Comparison of ENCODE assay signal across 1 cellular context in the genomic region with DNA sequence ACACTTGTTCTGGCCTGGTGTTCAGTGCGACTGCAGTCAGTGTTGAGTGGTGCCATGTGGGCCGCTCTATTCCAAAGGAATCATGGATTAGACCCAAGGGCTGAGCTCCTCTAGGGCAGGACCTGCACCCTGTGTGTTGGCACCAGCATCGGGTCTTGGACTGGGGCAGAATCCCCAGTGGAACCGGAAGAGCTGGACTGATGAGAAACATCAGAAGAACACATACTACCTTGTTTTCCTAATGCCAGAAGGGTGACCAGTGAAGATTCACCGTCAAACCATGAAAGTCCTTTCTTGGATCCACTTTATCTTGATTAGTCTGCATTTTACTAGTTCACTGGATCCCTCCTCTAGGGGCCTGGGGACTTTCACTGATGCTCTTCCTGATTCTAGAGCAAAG.
TF ChIP-seq lines count a peak whose summit lies in the region.

No MANE protein-coding gene starts in this region.

TF ChIP-seq in WTC11, 78 proteins besides CTCF, POLR2A, EP300 and RAD21 (continued from another document):
- TF ChIP-seq ZNF263 (CRISPR knock-in tag; IDR thresholded peaks at IDR 0.05; ENCODE audit: low read depth) = no peak
- TF ChIP-seq ZNF671 (CRISPR knock-in tag; IDR thresholded peaks at IDR 0.05) = no peak
- no peak for TF ChIP-seq NFYB (CRISPR knock-in tag; conservative IDR thresholded peaks at IDR 0.05; ENCODE audit: low read depth)
- TF ChIP-seq, protein P1, sequence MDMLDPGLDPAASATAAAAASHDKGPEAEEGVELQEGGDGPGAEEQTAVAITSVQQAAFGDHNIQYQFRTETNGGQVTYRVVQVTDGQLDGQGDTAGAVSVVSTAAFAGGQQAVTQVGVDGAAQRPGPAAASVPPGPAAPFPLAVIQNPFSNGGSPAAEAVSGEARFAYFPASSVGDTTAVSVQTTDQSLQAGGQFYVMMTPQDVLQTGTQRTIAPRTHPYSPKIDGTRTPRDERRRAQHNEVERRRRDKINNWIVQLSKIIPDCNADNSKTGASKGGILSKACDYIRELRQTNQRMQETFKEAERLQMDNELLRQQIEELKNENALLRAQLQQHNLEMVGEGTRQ (CRISPR knock-in tag; IDR thresholded peaks at IDR 0.05) = no peak
- TF ChIP-seq CREM (CRISPR knock-in tag; IDR thresholded peaks at IDR 0.05) = no peak
- TF ChIP-seq KAT7 (CRISPR knock-in tag; IDR thresholded peaks at IDR 0.05; ENCODE audit: borderline replicate concordance) = no peak
- TF ChIP-seq HMGA2 (CRISPR knock-in tag; IDR thresholded peaks at IDR 0.05) = no peak
- no peak for TF ChIP-seq NR2C2 (CRISPR knock-in tag; IDR thresholded peaks at IDR 0.05)
- TF ChIP-seq, protein P2, sequence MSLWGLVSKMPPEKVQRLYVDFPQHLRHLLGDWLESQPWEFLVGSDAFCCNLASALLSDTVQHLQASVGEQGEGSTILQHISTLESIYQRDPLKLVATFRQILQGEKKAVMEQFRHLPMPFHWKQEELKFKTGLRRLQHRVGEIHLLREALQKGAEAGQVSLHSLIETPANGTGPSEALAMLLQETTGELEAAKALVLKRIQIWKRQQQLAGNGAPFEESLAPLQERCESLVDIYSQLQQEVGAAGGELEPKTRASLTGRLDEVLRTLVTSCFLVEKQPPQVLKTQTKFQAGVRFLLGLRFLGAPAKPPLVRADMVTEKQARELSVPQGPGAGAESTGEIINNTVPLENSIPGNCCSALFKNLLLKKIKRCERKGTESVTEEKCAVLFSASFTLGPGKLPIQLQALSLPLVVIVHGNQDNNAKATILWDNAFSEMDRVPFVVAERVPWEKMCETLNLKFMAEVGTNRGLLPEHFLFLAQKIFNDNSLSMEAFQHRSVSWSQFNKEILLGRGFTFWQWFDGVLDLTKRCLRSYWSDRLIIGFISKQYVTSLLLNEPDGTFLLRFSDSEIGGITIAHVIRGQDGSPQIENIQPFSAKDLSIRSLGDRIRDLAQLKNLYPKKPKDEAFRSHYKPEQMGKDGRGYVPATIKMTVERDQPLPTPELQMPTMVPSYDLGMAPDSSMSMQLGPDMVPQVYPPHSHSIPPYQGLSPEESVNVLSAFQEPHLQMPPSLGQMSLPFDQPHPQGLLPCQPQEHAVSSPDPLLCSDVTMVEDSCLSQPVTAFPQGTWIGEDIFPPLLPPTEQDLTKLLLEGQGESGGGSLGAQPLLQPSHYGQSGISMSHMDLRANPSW (CRISPR knock-in tag; conservative IDR thresholded peaks at IDR 0.05; ENCODE audit: low read depth) = no peak
- TF ChIP-seq JAZF1 (CRISPR knock-in tag; IDR thresholded peaks at IDR 0.05) = no peak
- TF ChIP-seq ZNF121 (CRISPR knock-in tag; IDR thresholded peaks at IDR 0.05) = no peak
- no peak for TF ChIP-seq NFE2L1 (CRISPR knock-in tag; IDR thresholded peaks at IDR 0.05)
- TF ChIP-seq TEAD4 (CRISPR knock-in tag; IDR thresholded peaks at IDR 0.05) = no peak
- no peak for TF ChIP-seq TEAD1 (CRISPR knock-in tag; IDR thresholded peaks at IDR 0.05)
